Comparison of ENCODE assay signal across 2 cellular contexts in genomic region chr6:52572536-52572935, GRCh38.
TF ChIP-seq lines count a peak whose summit lies in the region.

No MANE protein-coding gene starts in this region.

TF ChIP-seq in IMR-90, 13 proteins besides CTCF, POLR2A, EP300 and RAD21:
- TF ChIP-seq CEBPB (IDR thresholded peaks at IDR 0.05; ENCODE audit: low read depth, low read length) (no peak), MAZ (IDR thresholded peaks at IDR 0.05; ENCODE audit: borderline replicate concordance, low read depth, low read length) (no peak), NFE2L2 (IDR thresholded peaks at IDR 0.05; ENCODE audit: low read depth, low read length) (no peak), FOS (IDR thresholded peaks at IDR 0.05; ENCODE audit: low read depth, low read length) (no peak), CHD1 (IDR thresholded peaks at IDR 0.05; ENCODE audit: low read depth, low read length) (no peak), MXI1 (IDR thresholded peaks at IDR 0.05; ENCODE audit: borderline replicate concordance, low read depth, low read length) (no peak), MAFK (IDR thresholded peaks at IDR 0.05; ENCODE audit: low read depth, low read length) (no peak), USF2 (IDR thresholded peaks at IDR 0.05; ENCODE audit: low read depth, low read length) (no peak), ELK1 (IDR thresholded peaks at IDR 0.05; ENCODE audit: borderline replicate concordance, low read depth, low read length) (no peak), BHLHE40 (IDR thresholded peaks at IDR 0.05; ENCODE audit: low read depth, low read length) (no peak), RFX5 (IDR thresholded peaks at IDR 0.05; ENCODE audit: low read depth, low read length) (no peak), RCOR1 (IDR thresholded peaks at IDR 0.05; ENCODE audit: insufficient replicate concordance, low read length) (no peak), SMC3 (IDR thresholded peaks at IDR 0.05; ENCODE audit: low read depth, low read length) (no peak)
TF ChIP-seq in IMR-90: peak in this region for 0.

TF ChIP-seq in GM12878, 131 proteins besides CTCF, POLR2A, EP300 and RAD21:
- TF ChIP-seq IKZF1 (conservative IDR thresholded peaks at IDR 0.05) (no peak), MLLT1 (IDR thresholded peaks at IDR 0.05) (no peak), TAF1 (IDR thresholded peaks at IDR 0.05; ENCODE audit: borderline replicate concordance, low read depth, low read length) (no peak), MTA2 (IDR thresholded peaks at IDR 0.05; ENCODE audit: low read depth) (no peak), DPF2 (IDR thresholded peaks at IDR 0.05) (no peak), STAT3 (IDR thresholded peaks at IDR 0.05; ENCODE audit: low read depth, low read length) (no peak), RELB (IDR thresholded peaks at IDR 0.05; ENCODE audit: low read depth) (no peak), IKZF2 (IDR thresholded peaks at IDR 0.05) (no peak), PML (IDR thresholded peaks at IDR 0.05; ENCODE audit: low read length) (no peak), SPI1 (IDR thresholded peaks at IDR 0.05; ENCODE audit: borderline replicate concordance, insufficient read depth, low read depth, low read length) (no peak), CBX3 (IDR thresholded peaks at IDR 0.05; ENCODE audit: borderline replicate concordance, low read depth) (no peak), IRF5 (IDR thresholded peaks at IDR 0.05; ENCODE audit: borderline replicate concordance) (no peak), ATF3 (IDR thresholded peaks at IDR 0.05; ENCODE audit: borderline replicate concordance, extremely low read depth, low read depth, low read length) (no peak), ASH2L (IDR thresholded peaks at IDR 0.05; ENCODE audit: borderline replicate concordance, low read depth) (no peak), RELA (IDR thresholded peaks at IDR 0.05; ENCODE audit: borderline replicate concordance, partially characterized antibody) (no peak)
